38 cellular contexts compared by ENCODE assay signal in genomic region chr19:53275480-53275879, GRCh38. TPM values are rescaled to one million over a fixed set of nuclear protein-coding genes. Genes with fewer than 3 reads are reported as not detected.
"Had no signal": no experiment of that assay in that cellular context is flagged by ENCODE, and none has a peak within 500 bp of the region (broad histone marks: within the 10 kb centered on the region; RNA-seq: fewer than 3 reads in every experiment).

No MANE protein-coding gene starts in this region.

- H3K4me1 ChIP-seq: adrenal gland, ascending aorta, body of pancreas, breast epithelium had no signal

- FAIRE-seq: astrocyte, bronchial epithelial cell had no signal

- H3K27me3 ChIP-seq: adrenal gland, ascending aorta, body of pancreas, brain microvascular endothelial cell, breast epithelium, cardiac muscle cell had no signal

- DNase-seq: activated effector memory CD4-positive, alpha-beta T cell treated with anti-CD3 and anti-CD28 coated beads, Interleukin-2, amount 50 U/mL, for 16 hours; activated effector memory CD4-positive, alpha-beta T cell treated with Interleukin-2 at 50 U/mL for 16 hours; activated gamma-delta T cell; activated gamma-delta T cell treated with Interleukin-2 at 50 U/mL for 16 hours; activated naive CD4-positive, alpha-beta T cell; activated naive CD4-positive, alpha-beta T cell treated with anti-CD3 and anti-CD28 coated beads for 36 hours; activated naive CD4-positive, alpha-beta T cell treated with anti-CD3 and anti-CD28 coated beads, Interleukin-2, amount 10 ng/mL, durations not matched to agents 7 days and 5 days; activated naive CD4-positive, alpha-beta T cell treated with anti-CD3 and anti-CD28 coated beads, Interleukin-2, amount 50 U/mL, for 16 hours; activated naive CD4-positive, alpha-beta T cell treated with Interleukin-2 at 50 U/mL for 16 hours; activated naive CD8-positive, alpha-beta T cell treated with anti-CD3 and anti-CD28 coated beads for 36 hours; activated naive CD8-positive, alpha-beta T cell treated with anti-CD3 and anti-CD28 coated beads, Interleukin-2, amount 10 ng/mL, durations not matched to agents 7 days and 5 days; activated naive CD8-positive, alpha-beta T cell treated with anti-CD3 and anti-CD28 coated beads, Interleukin-2, amount 50 U/mL, for 24 hours; activated T-cell treated with anti-CD3 and anti-CD28 coated beads, Interleukin-2, amount 50 U/mL, for 4 hours; activated T-cell treated with anti-CD3 and anti-CD28 coated beads, Interleukin-2, amount 50 U/mL, for 48 hours; activated T-cell treated with anti-CD3 and anti-CD28 coated beads, Interleukin-2, amount 50 U/mL, for 72 hours; adrenal gland; amniotic stem cell; amygdala; anterior cingulate cortex; aorta; body of pancreas; brain microvascular endothelial cell; caudate nucleus; central memory CD4-positive, alpha-beta T cell; cerebellar nuclear complex had no signal

- H3K36me3 ChIP-seq: adrenal gland, ascending aorta, brain microvascular endothelial cell, breast epithelium, cardiac muscle cell had no signal

- H3K9me3 ChIP-seq: adrenal gland, ascending aorta, body of pancreas had no signal

- H3K4me3 ChIP-seq: adrenal gland, ascending aorta, body of pancreas, breast epithelium, cardiac muscle cell had no signal

- H3K27ac ChIP-seq: adrenal gland, ascending aorta, body of pancreas, brain microvascular endothelial cell, breast epithelium, cardiac muscle cell had no signal

- ATAC-seq: activated naive CD4-positive, alpha-beta T cell treated with anti-CD3 and anti-CD28 coated beads, Interleukin-2, amount 50 U/mL, for 72 hours; activated naive CD8-positive, alpha-beta T cell treated with anti-CD3 and anti-CD28 coated beads, Interleukin-2, amount 50 U/mL, for 24 hours; activated T-cell treated with anti-CD3 and anti-CD28 coated beads, Interleukin-2, amount 50 U/mL, for 4 hours; activated T-cell treated with anti-CD3 and anti-CD28 coated beads, Interleukin-2, amount 50 U/mL, for 72 hours; activated T-helper 17 cell treated with anti-CD3 and anti-CD28 coated beads, Interleukin-2, amount 50 U/mL, for 72 hours; body of pancreas had no signal

RNA-seq across cellular contexts. Expression of gene VN1R4, which starts 8.0 kb away (rescaled TPM):
- total RNA-seq: activated naive CD4-positive, alpha-beta T cell treated with anti-CD3 and anti-CD28 coated beads for 36 hours; activated naive CD4-positive, alpha-beta T cell treated with anti-CD3 and anti-CD28 coated beads, Interleukin-2, amount 50 U/mL, for 72 hours; activated naive CD8-positive, alpha-beta T cell treated with anti-CD3 and anti-CD28 coated beads for 36 hours; activated naive CD8-positive, alpha-beta T cell treated with anti-CD3 and anti-CD28 coated beads, Interleukin-2, amount 10 ng/mL, durations not matched to agents 7 days and 5 days; activated T-cell treated with anti-CD3 and anti-CD28 coated beads, Interleukin-2, amount 50 U/mL, for 4 hours; activated T-cell treated with anti-CD3 and anti-CD28 coated beads, Interleukin-2, amount 50 U/mL, for 72 hours; activated T-helper 1 cell treated with anti-CD3 and anti-CD28 coated beads, Interleukin-12 subunit alpha, Interleukin-12 subunit beta, Interleukin-2, Interleukin-4 antibody, amounts not matched to agents 30 ng/mL and 10 ng/mL and 1 ng/mL, durations not matched to agents 14 hours and 24 hours and 36 hours; activated T-helper 17 cell treated with anti-CD3 and anti-CD28 coated beads, Interleukin-2, amount 50 U/mL, for 72 hours; activated T-helper 2 cell treated with anti-CD3 and anti-CD28 coated beads, Interferon-gamma antibody, Interleukin-2, Interleukin-4, amounts not matched to agents 10 μg/mL and 5 μg/mL and 100 μg/mL, durations not matched to agents 14 hours and 24 hours and 36 hours; adrenal gland; aorta; ascending aorta; astrocyte; body of pancreas; breast epithelium; bronchial epithelial cell; cardiac muscle cell; cardiac septum; cerebellum; chondrocyte had no signal
- polyA plus RNA-seq: adipose tissue, adrenal gland, aorta, cardiac muscle cell had no signal

RNA-seq across cellular contexts. Expression of gene VN1R2, which starts 17.4 kb away (rescaled TPM):
- total RNA-seq: activated naive CD4-positive, alpha-beta T cell treated with anti-CD3 and anti-CD28 coated beads for 36 hours; activated naive CD4-positive, alpha-beta T cell treated with anti-CD3 and anti-CD28 coated beads, Interleukin-2, amount 50 U/mL, for 72 hours; activated naive CD8-positive, alpha-beta T cell treated with anti-CD3 and anti-CD28 coated beads for 36 hours; activated naive CD8-positive, alpha-beta T cell treated with anti-CD3 and anti-CD28 coated beads, Interleukin-2, amount 10 ng/mL, durations not matched to agents 7 days and 5 days; activated T-cell treated with anti-CD3 and anti-CD28 coated beads, Interleukin-2, amount 50 U/mL, for 4 hours; activated T-cell treated with anti-CD3 and anti-CD28 coated beads, Interleukin-2, amount 50 U/mL, for 72 hours; activated T-helper 1 cell treated with anti-CD3 and anti-CD28 coated beads, Interleukin-12 subunit alpha, Interleukin-12 subunit beta, Interleukin-2, Interleukin-4 antibody, amounts not matched to agents 30 ng/mL and 10 ng/mL and 1 ng/mL, durations not matched to agents 14 hours and 24 hours and 36 hours; activated T-helper 17 cell treated with anti-CD3 and anti-CD28 coated beads, Interleukin-2, amount 50 U/mL, for 72 hours; activated T-helper 2 cell treated with anti-CD3 and anti-CD28 coated beads, Interferon-gamma antibody, Interleukin-2, Interleukin-4, amounts not matched to agents 10 μg/mL and 5 μg/mL and 100 μg/mL, durations not matched to agents 14 hours and 24 hours and 36 hours; adrenal gland; aorta; ascending aorta; astrocyte; body of pancreas; breast epithelium; bronchial epithelial cell; cardiac muscle cell; cardiac septum; cerebellum; chondrocyte had no signal
- polyA plus RNA-seq: adipose tissue, adrenal gland, aorta, cardiac muscle cell had no signal
